ENCODE assay signal across 8 cellular contexts in genomic region chr14:77094672-77095284, GRCh38. TPM values are rescaled to one million over a fixed set of nuclear protein-coding genes. Genes with fewer than 3 reads are reported as not detected.
DNase-seq lines count a peak whose midpoint lies in the region; ATAC-seq and TF ChIP-seq lines count a peak whose summit lies in the region.

No MANE protein-coding gene starts in this region.

- H3K4me3 ChIP-seq in SU-DHL-6 (ENCODE audit: insufficient read depth, low read length, poor library complexity, severe bottlenecking) (no peak overlapping the region), heart right ventricle (no peak overlapping the region), retinal pigment epithelial cell (ENCODE audit: low read length) (no peak overlapping the region)

- intact Hi-C loops in heart right ventricle (cut with DNase I), result loop anchor here in 5 of 10 donors (1.0 to 10.0 kb wide), 5 partner anchors 24 to 380 kb away; partner anchors contain the start of gene IRF2BPL (in 1 of the 5)

- no peaks in the 10 kb centered on the region for H3K36me3 ChIP-seq in SU-DHL-6 (ENCODE audit: low read length)
- no peaks in the 10 kb centered on the region for H3K36me3 ChIP-seq in heart right ventricle

- TF ChIP-seq CTCF in SU-DHL-6 (IDR thresholded peaks at IDR 0.05; ENCODE audit: insufficient read depth, low read length, poor library complexity, severe bottlenecking), result peak; percentile 67
- TF ChIP-seq CTCF in heart right ventricle (IDR thresholded peaks at IDR 0.05), result peak; percentile 64 to 90 (median 82)
- peak; percentile 96 for TF ChIP-seq CTCF in retinal pigment epithelial cell (conservative IDR thresholded peaks at IDR 0.05; ENCODE audit: low read depth, low read length)

- no peak overlapping the region for H2AFZ ChIP-seq in SU-DHL-6 (ENCODE audit: low read depth, low read length, severe bottlenecking)

- H3F3A ChIP-seq in SU-DHL-6 (ENCODE audit: insufficient read depth), result peaks cover 6% of the 10 kb centered on the region

- H3K27ac Mint-ChIP-seq in activated naive CD8-positive, alpha-beta T cell treated with anti-CD3 and anti-CD28 coated beads, Interleukin-2, amount 50 U/mL, for 24 hours, result no peak overlapping the region

- H3K9me3 Mint-ChIP-seq in activated naive CD8-positive, alpha-beta T cell treated with anti-CD3 and anti-CD28 coated beads, Interleukin-2, amount 50 U/mL, for 24 hours, result peaks cover 12% of the 10 kb centered on the region

- no peaks in the 10 kb centered on the region for H3K9me2 ChIP-seq in SU-DHL-6 (replicated peaks; ENCODE audit: insufficient read depth, low read length)

- H3K4me3 Mint-ChIP-seq in activated naive CD8-positive, alpha-beta T cell treated with anti-CD3 and anti-CD28 coated beads, Interleukin-2, amount 50 U/mL, for 24 hours, result no peak overlapping the region

- 27 to 30% methylated on average over 8 of the region's 8 CpGs for WGBS in heart right ventricle, 2 donors

- no peaks in the 10 kb centered on the region for H3K27me3 ChIP-seq in SU-DHL-6 (ENCODE audit: low read length)
- H3K27me3 ChIP-seq in heart right ventricle, result no peaks in the 10 kb centered on the region

- no peak overlapping the region for H3K4me2 ChIP-seq in SU-DHL-6 (ENCODE audit: low read depth, low read length, poor library complexity, severe bottlenecking)

- H3K4me1 Mint-ChIP-seq in activated naive CD8-positive, alpha-beta T cell treated with anti-CD3 and anti-CD28 coated beads, Interleukin-2, amount 50 U/mL, for 24 hours, result peaks cover 35% of the 10 kb centered on the region

- peaks cover 2% of the 10 kb centered on the region for H3K36me3 Mint-ChIP-seq in activated naive CD8-positive, alpha-beta T cell treated with anti-CD3 and anti-CD28 coated beads, Interleukin-2, amount 50 U/mL, for 24 hours (ENCODE audit: low read depth)

- peak; percentile 64 for DNase-seq in GDM1 (lab: John Stamatoyannopoulos, UW)
- DNase-seq in NCI-H1092 treated with DMSO at 0.1 percent for 48 hours (lab: John Stamatoyannopoulos, UW), result peak; percentile 82
- DNase-seq in activated naive CD8-positive, alpha-beta T cell treated with anti-CD3 and anti-CD28 coated beads, Interleukin-2, amount 50 U/mL, for 24 hours, result peak; percentile 80
- peak; percentile 75 to 80 for DNase-seq in heart right ventricle
- no peak for DNase-seq in retinal pigment epithelial cell (ENCODE audit: low read depth)

- H3K4me1 ChIP-seq in heart right ventricle, result peaks cover 0 to 35% (median 23%) of the 10 kb centered on the region in 9 donors

- no peak for ATAC-seq in activated naive CD8-positive, alpha-beta T cell treated with anti-CD3 and anti-CD28 coated beads, Interleukin-2, amount 50 U/mL, for 24 hours
- ATAC-seq in heart right ventricle, result no peak
- no peak for ATAC-seq in HG03460 (IDR thresholded peaks at IDR 0.05; ENCODE audit: unreplicated experiment)
- no peak for ATAC-seq in HG02885 (IDR thresholded peaks at IDR 0.05; ENCODE audit: poor library complexity, unreplicated experiment)

- peaks cover 10% of the 10 kb centered on the region; the same call in 1 of the 2 replicates for H3K9me3 ChIP-seq in SU-DHL-6 (ENCODE audit: insufficient read depth, low read length)
- peaks cover 0 to 17% (median 13%) of the 10 kb centered on the region in 11 donors for H3K9me3 ChIP-seq in heart right ventricle

- H3K27me3 Mint-ChIP-seq in activated naive CD8-positive, alpha-beta T cell treated with anti-CD3 and anti-CD28 coated beads, Interleukin-2, amount 50 U/mL, for 24 hours, result no peaks in the 10 kb centered on the region

- no peak overlapping the region for H3K27ac ChIP-seq in SU-DHL-6 (ENCODE audit: low read depth, low read length)
- no peak overlapping the region for H3K27ac ChIP-seq in heart right ventricle

- H4K20me1 ChIP-seq in SU-DHL-6 (ENCODE audit: low read depth, low read length), result no peaks in the 10 kb centered on the region

- no peak overlapping the region for H3K9ac ChIP-seq in SU-DHL-6 (ENCODE audit: low read length)

- no peaks in the 10 kb centered on the region for H3K79me2 ChIP-seq in SU-DHL-6 (ENCODE audit: insufficient read depth, low read length)

RNA-seq across cellular contexts. Expression of gene CIPC, which starts 3.3 kb away (rescaled TPM):
- 10 to 100 TPM; 51.4 to 93.8 (median 64.2) TPM for total RNA-seq in heart right ventricle
- polyA plus RNA-seq in heart right ventricle, result 10 to 100 TPM in 1 of 2 donors, 1 to 10 TPM in 1; 9.4 to 11.6 TPM

RNA-seq across cellular contexts. Expression of gene ZDHHC22, which starts 46.8 kb away (rescaled TPM):
- under 1 TPM in 1 of 10 donors, not detected in 9; 0.09 TPM for total RNA-seq in heart right ventricle
- not detected for polyA plus RNA-seq in heart right ventricle
